ENCODE assay signal across 25 cellular contexts in genomic region chr22:30600925-30601324, GRCh38. TPM values are rescaled to one million over a fixed set of nuclear protein-coding genes. Genes with fewer than 3 reads are reported as not detected.
"Had no signal": no experiment of that assay in that cellular context is flagged by ENCODE, and none has a peak within 500 bp of the region (broad histone marks: within the 10 kb centered on the region; RNA-seq: fewer than 3 reads in every experiment).

No MANE protein-coding gene starts in this region.

- FAIRE-seq: small intestine, TTC549 had no signal

- H3K4me3 ChIP-seq: cardiac muscle cell, esophagus squamous epithelium, heart right ventricle, left lung, ovary, psoas muscle, right lobe of liver, testis had no signal

- H3K27ac Mint-ChIP-seq: activated CD4-positive, alpha-beta memory T cell treated with anti-CD3 and anti-CD28 coated beads, Interleukin-2, amount 10 ng/mL, durations not matched to agents 7 days and 5 days; activated CD4-positive, alpha-beta T cell treated with anti-CD3 and anti-CD28 coated beads for 36 hours; activated CD8-positive, alpha-beta memory T cell treated with anti-CD3 and anti-CD28 coated beads, Interleukin-2, amount 10 ng/mL, durations not matched to agents 7 days and 5 days; activated naive CD8-positive, alpha-beta T cell treated with anti-CD3 and anti-CD28 coated beads for 36 hours; stimulated activated effector memory CD8-positive, alpha-beta T cell treated with anti-CD3 and anti-CD28 coated beads, Interleukin-12 subunit alpha, Interleukin-12 subunit beta, amount 100 ng/mL, for 72 hours; type B pancreatic cell; WTC11 had no signal

- H3K9me3 ChIP-seq: esophagus squamous epithelium, heart right ventricle, left lung, ovary, psoas muscle, right lobe of liver, testis had no signal

- H3K36me3 Mint-ChIP-seq: activated CD8-positive, alpha-beta memory T cell treated with anti-CD3 and anti-CD28 coated beads, Interleukin-2, amount 10 ng/mL, durations not matched to agents 7 days and 5 days; activated naive CD8-positive, alpha-beta T cell treated with anti-CD3 and anti-CD28 coated beads for 36 hours; stimulated activated effector memory CD8-positive, alpha-beta T cell treated with anti-CD3 and anti-CD28 coated beads, Interleukin-12 subunit alpha, Interleukin-12 subunit beta, amount 100 ng/mL, for 72 hours; type B pancreatic cell; WTC11 had no signal

- H3K27me3 Mint-ChIP-seq: activated CD4-positive, alpha-beta T cell treated with anti-CD3 and anti-CD28 coated beads for 36 hours; activated CD8-positive, alpha-beta memory T cell treated with anti-CD3 and anti-CD28 coated beads, Interleukin-2, amount 10 ng/mL, durations not matched to agents 7 days and 5 days had no signal

- H3K4me3 Mint-ChIP-seq: activated CD4-positive, alpha-beta memory T cell treated with anti-CD3 and anti-CD28 coated beads, Interleukin-2, amount 10 ng/mL, durations not matched to agents 7 days and 5 days; activated CD4-positive, alpha-beta T cell treated with anti-CD3 and anti-CD28 coated beads for 36 hours; activated CD8-positive, alpha-beta memory T cell treated with anti-CD3 and anti-CD28 coated beads, Interleukin-2, amount 10 ng/mL, durations not matched to agents 7 days and 5 days; activated naive CD8-positive, alpha-beta T cell treated with anti-CD3 and anti-CD28 coated beads for 36 hours; stimulated activated effector memory CD8-positive, alpha-beta T cell treated with anti-CD3 and anti-CD28 coated beads, Interleukin-12 subunit alpha, Interleukin-12 subunit beta, amount 100 ng/mL, for 72 hours; type B pancreatic cell; WTC11 had no signal

- H3K9me3 Mint-ChIP-seq: activated CD4-positive, alpha-beta memory T cell treated with anti-CD3 and anti-CD28 coated beads, Interleukin-2, amount 10 ng/mL, durations not matched to agents 7 days and 5 days; activated naive CD8-positive, alpha-beta T cell treated with anti-CD3 and anti-CD28 coated beads for 36 hours; stimulated activated effector memory CD8-positive, alpha-beta T cell treated with anti-CD3 and anti-CD28 coated beads, Interleukin-12 subunit alpha, Interleukin-12 subunit beta, amount 100 ng/mL, for 72 hours; type B pancreatic cell had no signal

- H3K27me3 ChIP-seq: cardiac muscle cell, esophagus squamous epithelium, heart right ventricle, left lung, ovary, right lobe of liver, testis had no signal

- H3K36me3 ChIP-seq: cardiac muscle cell, esophagus squamous epithelium, left lung, ovary, right lobe of liver had no signal

- H3K4me1 ChIP-seq: testis had no signal

- DNase-seq: activated CD4-positive, alpha-beta memory T cell treated with anti-CD3 and anti-CD28 coated beads, Interleukin-2, amount 10 ng/mL, durations not matched to agents 7 days and 5 days; activated CD4-positive, alpha-beta T cell treated with anti-CD3 and anti-CD28 coated beads for 36 hours; activated CD8-positive, alpha-beta memory T cell treated with anti-CD3 and anti-CD28 coated beads, Interleukin-2, amount 10 ng/mL, durations not matched to agents 7 days and 5 days; activated naive CD4-positive, alpha-beta T cell; activated naive CD8-positive, alpha-beta T cell treated with anti-CD3 and anti-CD28 coated beads for 36 hours; amniotic stem cell; dermis blood vessel endothelial cell; effector memory CD4-positive, alpha-beta T cell; esophagus squamous epithelium; heart right ventricle; left lung; ovary; right lobe of liver; small intestine; stimulated activated CD4-positive, alpha-beta T cell treated with anti-CD3 and anti-CD28 coated beads, Interleukin-15, amount 100 ng/mL, for 24 hours; stimulated activated CD4-positive, alpha-beta T cell treated with anti-CD3 and anti-CD28 coated beads, Interleukin-2, amount 100 ng/mL, for 48 hours; testis had no signal

- H3K27ac ChIP-seq: cardiac muscle cell, esophagus squamous epithelium, heart right ventricle, left lung, ovary, psoas muscle, right lobe of liver, testis had no signal

- ATAC-seq: activated CD4-positive, alpha-beta T cell treated with anti-CD3 and anti-CD28 coated beads for 36 hours; activated CD8-positive, alpha-beta memory T cell treated with anti-CD3 and anti-CD28 coated beads, Interleukin-2, amount 10 ng/mL, durations not matched to agents 7 days and 5 days; heart right ventricle; left lung; psoas muscle; right lobe of liver; stimulated activated effector memory CD8-positive, alpha-beta T cell treated with anti-CD3 and anti-CD28 coated beads, Interleukin-12 subunit alpha, Interleukin-12 subunit beta, amount 100 ng/mL, for 72 hours; WTC11 had no signal

RNA-seq across cellular contexts. Expression of gene GAL3ST1, which starts 26.5 kb away (rescaled TPM):
- total RNA-seq: activated CD4-positive, alpha-beta memory T cell treated with anti-CD3 and anti-CD28 coated beads, Interleukin-2, amount 10 ng/mL, durations not matched to agents 7 days and 5 days; activated CD4-positive, alpha-beta T cell treated with anti-CD3 and anti-CD28 coated beads for 36 hours; activated CD8-positive, alpha-beta memory T cell treated with anti-CD3 and anti-CD28 coated beads, Interleukin-2, amount 10 ng/mL, durations not matched to agents 7 days and 5 days; activated naive CD8-positive, alpha-beta T cell treated with anti-CD3 and anti-CD28 coated beads for 36 hours; myocyte had no signal

RNA-seq across cellular contexts. Expression of gene SEC14L6, which starts 54.4 kb away (rescaled TPM):
- total RNA-seq: activated CD4-positive, alpha-beta memory T cell treated with anti-CD3 and anti-CD28 coated beads, Interleukin-2, amount 10 ng/mL, durations not matched to agents 7 days and 5 days; activated CD4-positive, alpha-beta T cell treated with anti-CD3 and anti-CD28 coated beads for 36 hours; activated naive CD8-positive, alpha-beta T cell treated with anti-CD3 and anti-CD28 coated beads for 36 hours; lung microvascular endothelial cell; myocyte; psoas muscle had no signal
- polyA plus RNA-seq: heart right ventricle, psoas muscle had no signal
